In genomic region chr7:138527746-138528223, GRCh38 we compare ENCODE assay signal across 1 cellular context.
TF ChIP-seq lines count a peak whose summit lies in the region.

No MANE protein-coding gene starts in this region.

TF ChIP-seq in SK-N-SH treated with all-trans-retinoic acid at 6 μM for 48 hours, 23 proteins besides CTCF, POLR2A, EP300 and RAD21 (continued from another document):
- TF ChIP-seq, protein P1, sequence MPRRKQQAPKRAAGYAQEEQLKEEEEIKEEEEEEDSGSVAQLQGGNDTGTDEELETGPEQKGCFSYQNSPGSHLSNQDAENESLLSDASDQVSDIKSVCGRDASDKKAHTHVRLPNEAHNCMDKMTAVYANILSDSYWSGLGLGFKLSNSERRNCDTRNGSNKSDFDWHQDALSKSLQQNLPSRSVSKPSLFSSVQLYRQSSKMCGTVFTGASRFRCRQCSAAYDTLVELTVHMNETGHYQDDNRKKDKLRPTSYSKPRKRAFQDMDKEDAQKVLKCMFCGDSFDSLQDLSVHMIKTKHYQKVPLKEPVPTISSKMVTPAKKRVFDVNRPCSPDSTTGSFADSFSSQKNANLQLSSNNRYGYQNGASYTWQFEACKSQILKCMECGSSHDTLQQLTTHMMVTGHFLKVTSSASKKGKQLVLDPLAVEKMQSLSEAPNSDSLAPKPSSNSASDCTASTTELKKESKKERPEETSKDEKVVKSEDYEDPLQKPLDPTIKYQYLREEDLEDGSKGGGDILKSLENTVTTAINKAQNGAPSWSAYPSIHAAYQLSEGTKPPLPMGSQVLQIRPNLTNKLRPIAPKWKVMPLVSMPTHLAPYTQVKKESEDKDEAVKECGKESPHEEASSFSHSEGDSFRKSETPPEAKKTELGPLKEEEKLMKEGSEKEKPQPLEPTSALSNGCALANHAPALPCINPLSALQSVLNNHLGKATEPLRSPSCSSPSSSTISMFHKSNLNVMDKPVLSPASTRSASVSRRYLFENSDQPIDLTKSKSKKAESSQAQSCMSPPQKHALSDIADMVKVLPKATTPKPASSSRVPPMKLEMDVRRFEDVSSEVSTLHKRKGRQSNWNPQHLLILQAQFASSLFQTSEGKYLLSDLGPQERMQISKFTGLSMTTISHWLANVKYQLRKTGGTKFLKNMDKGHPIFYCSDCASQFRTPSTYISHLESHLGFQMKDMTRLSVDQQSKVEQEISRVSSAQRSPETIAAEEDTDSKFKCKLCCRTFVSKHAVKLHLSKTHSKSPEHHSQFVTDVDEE (CRISPR knock-in tag; IDR thresholded peaks at IDR 0.05) = no peak
- TF ChIP-seq ZNF8 (CRISPR knock-in tag; IDR thresholded peaks at IDR 0.05) (no peak), ZNF70 (CRISPR knock-in tag; IDR thresholded peaks at IDR 0.05) (no peak), SNAI2 (CRISPR knock-in tag; IDR thresholded peaks at IDR 0.05) (no peak)
- TF ChIP-seq, protein P2, sequence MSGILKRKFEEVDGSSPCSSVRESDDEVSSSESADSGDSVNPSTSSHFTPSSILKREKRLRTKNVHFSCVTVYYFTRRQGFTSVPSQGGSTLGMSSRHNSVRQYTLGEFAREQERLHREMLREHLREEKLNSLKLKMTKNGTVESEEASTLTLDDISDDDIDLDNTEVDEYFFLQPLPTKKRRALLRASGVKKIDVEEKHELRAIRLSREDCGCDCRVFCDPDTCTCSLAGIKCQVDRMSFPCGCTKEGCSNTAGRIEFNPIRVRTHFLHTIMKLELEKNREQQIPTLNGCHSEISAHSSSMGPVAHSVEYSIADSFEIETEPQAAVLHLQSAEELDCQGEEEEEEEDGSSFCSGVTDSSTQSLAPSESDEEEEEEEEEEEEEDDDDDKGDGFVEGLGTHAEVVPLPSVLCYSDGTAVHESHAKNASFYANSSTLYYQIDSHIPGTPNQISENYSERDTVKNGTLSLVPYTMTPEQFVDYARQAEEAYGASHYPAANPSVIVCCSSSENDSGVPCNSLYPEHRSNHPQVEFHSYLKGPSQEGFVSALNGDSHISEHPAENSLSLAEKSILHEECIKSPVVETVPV (CRISPR knock-in tag; IDR thresholded peaks at IDR 0.05) = no peak
